In genomic region chr2:29215739-29216608, GRCh38 we compare ENCODE assay signal across 1 cellular context.
TF ChIP-seq lines count a peak whose summit lies in the region.

No MANE protein-coding gene starts in this region.

TF ChIP-seq in HCT116, 20 proteins besides CTCF, POLR2A, EP300 and RAD21 (continued from another document):
- TF ChIP-seq ZBTB33 (IDR thresholded peaks at IDR 0.05; ENCODE audit: extremely low read depth, insufficient replicate concordance, low read length) (no peak), POLR2AphosphoS5 (IDR thresholded peaks at IDR 0.05; ENCODE audit: low read depth, low read length) (no peak), JUND (IDR thresholded peaks at IDR 0.05) (no peak), SP1 (IDR thresholded peaks at IDR 0.05; ENCODE audit: low read depth) (no peak)
